Comparison of ENCODE assay signal across 1 cellular context in genomic region chr13:40536443-40537113, GRCh38.
TF ChIP-seq lines count a peak whose summit lies in the region.

No MANE protein-coding gene starts in this region.

TF ChIP-seq in HepG2, 621 proteins besides CTCF, POLR2A, EP300 and RAD21 (continued from another document):
- TF ChIP-seq HOXA9 (CRISPR knock-in tag; IDR thresholded peaks at IDR 0.05; ENCODE audit: borderline replicate concordance) (no peak), IRF1 (CRISPR knock-in tag; IDR thresholded peaks at IDR 0.05; ENCODE audit: low read depth) (no peak), FOXJ3 (CRISPR knock-in tag; IDR thresholded peaks at IDR 0.05; ENCODE audit: borderline replicate concordance) (no peak), EZH2 (conservative IDR thresholded peaks at IDR 0.05; ENCODE audit: low read depth, low read length) (no peak), ZNF784 (CRISPR knock-in tag; IDR thresholded peaks at IDR 0.05; ENCODE audit: borderline replicate concordance) (no peak), ZBTB1 (CRISPR knock-in tag; IDR thresholded peaks at IDR 0.05; ENCODE audit: borderline replicate concordance) (no peak), ZKSCAN1 (IDR thresholded peaks at IDR 0.05; ENCODE audit: low read length) (no peak), FIP1L1 (IDR thresholded peaks at IDR 0.05; ENCODE audit: borderline replicate concordance, insufficient read depth, low read depth, low read length) (no peak), SAP130 (CRISPR knock-in tag; IDR thresholded peaks at IDR 0.05; ENCODE audit: low read depth) (peak; percentile 93)
